ENCODE assay signal across 8 cellular contexts in the genomic region with DNA sequence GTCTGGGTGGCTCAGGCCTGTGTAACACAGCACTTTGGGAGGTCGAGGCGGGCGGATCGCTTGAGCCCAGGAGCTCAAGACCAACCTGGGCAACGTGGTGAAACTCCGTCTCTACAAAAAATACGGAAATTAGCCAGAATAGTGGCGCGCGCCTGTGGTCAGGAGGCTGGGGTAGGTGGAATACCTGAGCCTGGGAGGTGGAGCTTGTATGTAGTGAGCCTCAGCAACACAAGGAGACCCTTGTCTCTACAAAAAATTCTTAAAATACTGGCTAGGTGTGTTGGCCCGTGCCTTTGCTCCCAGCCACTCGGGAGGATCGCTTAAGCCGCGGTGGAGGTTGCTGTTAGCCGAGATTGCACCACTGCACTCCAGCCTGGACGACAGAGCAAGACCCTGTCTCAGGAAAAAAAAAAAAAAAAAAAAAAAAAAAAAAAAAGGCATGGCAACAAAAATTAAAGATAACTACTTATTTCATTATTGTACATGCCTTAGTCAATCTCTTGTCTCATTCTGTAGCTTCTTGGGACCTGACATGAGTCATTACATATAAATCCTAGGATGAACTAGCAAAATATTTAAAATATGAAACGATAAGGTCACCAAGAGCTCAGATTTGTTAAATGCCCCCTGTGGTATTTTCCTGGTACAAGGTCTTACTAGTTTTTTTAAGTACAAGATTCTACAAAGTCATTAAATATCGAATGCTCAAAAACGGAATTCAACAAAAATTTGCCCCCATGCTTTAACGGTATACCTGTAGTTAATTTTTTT. TPM values are rescaled to one million over a fixed set of nuclear protein-coding genes. Genes with fewer than 3 reads are reported as not detected.
DNase-seq lines count a peak whose midpoint lies in the region; ATAC-seq and TF ChIP-seq lines count a peak whose summit lies in the region.

No MANE protein-coding gene starts in this region.

- TF ChIP-seq CTCF in NB4 (IDR thresholded peaks at IDR 0.05; ENCODE audit: low read depth, low read length) = no peak

- H3K4me1 Mint-ChIP-seq in activated T-helper 1 cell treated with anti-CD3 and anti-CD28 coated beads, Interleukin-12 subunit alpha, Interleukin-12 subunit beta, Interleukin-2, Interleukin-4 antibody, amounts not matched to agents 30 ng/mL and 10 ng/mL and 1 ng/mL, durations not matched to agents 14 hours and 24 hours and 36 hours (ENCODE audit: low read depth) = peaks cover 60% of the 10 kb centered on the region

- peaks cover 63% of the 10 kb centered on the region for H3K36me3 Mint-ChIP-seq in activated T-helper 1 cell treated with anti-CD3 and anti-CD28 coated beads, Interleukin-12 subunit alpha, Interleukin-12 subunit beta, Interleukin-2, Interleukin-4 antibody, amounts not matched to agents 30 ng/mL and 10 ng/mL and 1 ng/mL, durations not matched to agents 14 hours and 24 hours and 36 hours (ENCODE audit: low read depth)

- peak overlapping the region; percentile 99 for H3K27ac Mint-ChIP-seq in activated T-helper 1 cell treated with anti-CD3 and anti-CD28 coated beads, Interleukin-12 subunit alpha, Interleukin-12 subunit beta, Interleukin-2, Interleukin-4 antibody, amounts not matched to agents 30 ng/mL and 10 ng/mL and 1 ng/mL, durations not matched to agents 14 hours and 24 hours and 36 hours

- no peaks in the 10 kb centered on the region for H3K27me3 Mint-ChIP-seq in activated T-helper 1 cell treated with anti-CD3 and anti-CD28 coated beads, Interleukin-12 subunit alpha, Interleukin-12 subunit beta, Interleukin-2, Interleukin-4 antibody, amounts not matched to agents 30 ng/mL and 10 ng/mL and 1 ng/mL, durations not matched to agents 14 hours and 24 hours and 36 hours (ENCODE audit: insufficient read depth)

- peak; percentile 10 for TF ChIP-seq POLR2A in NB4 (IDR thresholded peaks at IDR 0.05; ENCODE audit: extremely low read depth, insufficient read length)

- DNase-seq in NCI-H1417 (lab: John Stamatoyannopoulos, UW) = peak in 2 of 3 experiments; percentile 16 to 38
- DNase-seq in NCI-H1417 treated with DMSO at 0.1 percent for 48 hours (lab: John Stamatoyannopoulos, UW) = no peak
- peak; percentile 69 for DNase-seq in NB4 (ENCODE audit: low read depth)
- peak; percentile 9 for DNase-seq in activated T-helper 1 cell treated with anti-CD3 and anti-CD28 coated beads, Interleukin-12 subunit alpha, Interleukin-12 subunit beta, Interleukin-2, Interleukin-4 antibody, amounts not matched to agents 30 ng/mL and 10 ng/mL and 1 ng/mL, durations not matched to agents 14 hours and 24 hours and 36 hours (ENCODE audit: low spot score)
- DNase-seq in stimulated activated CD4-positive, alpha-beta T cell treated with anti-CD3 and anti-CD28 coated beads, Interleukin-12 subunit alpha, Interleukin-12 subunit beta, amount 100 ng/mL, for 48 hours (ENCODE audit: low read depth in 2 of 3, low spot score in 1 of 3) = peak; percentile 39 to 51 (median 41)
- no peak for DNase-seq in D341Med (ENCODE audit: low spot score)

- H3K4me3 Mint-ChIP-seq in activated T-helper 1 cell treated with anti-CD3 and anti-CD28 coated beads, Interleukin-12 subunit alpha, Interleukin-12 subunit beta, Interleukin-2, Interleukin-4 antibody, amounts not matched to agents 30 ng/mL and 10 ng/mL and 1 ng/mL, durations not matched to agents 14 hours and 24 hours and 36 hours = peak overlapping the region; percentile 100

- no peaks in the 10 kb centered on the region for H3K9me3 Mint-ChIP-seq in activated T-helper 1 cell treated with anti-CD3 and anti-CD28 coated beads, Interleukin-12 subunit alpha, Interleukin-12 subunit beta, Interleukin-2, Interleukin-4 antibody, amounts not matched to agents 30 ng/mL and 10 ng/mL and 1 ng/mL, durations not matched to agents 14 hours and 24 hours and 36 hours

- H3K4me3 ChIP-seq in NB4 (ENCODE audit: low read depth, low read length) (peak overlapping the region; percentile 92), iPS-11a (ENCODE audit: low read depth, low read length) (peak overlapping the region; percentile 100)

- no peak for ATAC-seq in GM21360 (IDR thresholded peaks at IDR 0.05; ENCODE audit: unreplicated experiment)

- intact Hi-C loops in activated T-helper 1 cell treated with anti-CD3 and anti-CD28 coated beads, Interleukin-12 subunit alpha, Interleukin-12 subunit beta, Interleukin-2, Interleukin-4 antibody, amounts not matched to agents 30 ng/mL and 10 ng/mL and 1 ng/mL, durations not matched to agents 14 hours and 24 hours and 36 hours (cut with micrococcal nuclease) = loop anchor here (2.0 to 5.0 kb wide), 5 partner anchors 198 to 1327 kb away; a partner anchor contains a TSS

RNA-seq across cellular contexts. Expression of a gene that starts 1.1 kb away (rescaled TPM):
- 337 and 345 TPM in 2 replicates for total RNA-seq in activated T-helper 1 cell treated with anti-CD3 and anti-CD28 coated beads, Interleukin-12 subunit alpha, Interleukin-12 subunit beta, Interleukin-2, Interleukin-4 antibody, amounts not matched to agents 30 ng/mL and 10 ng/mL and 1 ng/mL, durations not matched to agents 14 hours and 24 hours and 36 hours

RNA-seq across cellular contexts. Expression of a gene that starts 1.3 kb away (rescaled TPM):
- total RNA-seq in activated T-helper 1 cell treated with anti-CD3 and anti-CD28 coated beads, Interleukin-12 subunit alpha, Interleukin-12 subunit beta, Interleukin-2, Interleukin-4 antibody, amounts not matched to agents 30 ng/mL and 10 ng/mL and 1 ng/mL, durations not matched to agents 14 hours and 24 hours and 36 hours = 19.3 and 21.6 TPM in 2 replicates

RNA-seq across cellular contexts. Expression of a gene that starts 43.9 kb away (rescaled TPM):
- total RNA-seq in activated T-helper 1 cell treated with anti-CD3 and anti-CD28 coated beads, Interleukin-12 subunit alpha, Interleukin-12 subunit beta, Interleukin-2, Interleukin-4 antibody, amounts not matched to agents 30 ng/mL and 10 ng/mL and 1 ng/mL, durations not matched to agents 14 hours and 24 hours and 36 hours = 55.8 and 59.4 TPM in 2 replicates

Comparison
In these comparisons a context has a peak if more than half of its experiments do, and no peak if none do; other contexts are left out.
1. DNase-seq: peak in NCI-H1417 (2 of 3), NB4 (single experiment), activated T-helper 1 cell treated with anti-CD3 and anti-CD28 coated beads, Interleukin-12 subunit alpha, Interleukin-12 subunit beta, Interleukin-2, Interleukin-4 antibody, amounts not matched to agents 30 ng/mL and 10 ng/mL and 1 ng/mL, durations not matched to agents 14 hours and 24 hours and 36 hours (single experiment) and stimulated activated CD4-positive, alpha-beta T cell treated with anti-CD3 and anti-CD28 coated beads, Interleukin-12 subunit alpha, Interleukin-12 subunit beta, amount 100 ng/mL, for 48 hours (3 of 3); none in NCI-H1417 treated with DMSO at 0.1 percent for 48 hours (single experiment) and D341Med (single experiment).